ENCODE assay signal across 12 cellular contexts in the genomic region with DNA sequence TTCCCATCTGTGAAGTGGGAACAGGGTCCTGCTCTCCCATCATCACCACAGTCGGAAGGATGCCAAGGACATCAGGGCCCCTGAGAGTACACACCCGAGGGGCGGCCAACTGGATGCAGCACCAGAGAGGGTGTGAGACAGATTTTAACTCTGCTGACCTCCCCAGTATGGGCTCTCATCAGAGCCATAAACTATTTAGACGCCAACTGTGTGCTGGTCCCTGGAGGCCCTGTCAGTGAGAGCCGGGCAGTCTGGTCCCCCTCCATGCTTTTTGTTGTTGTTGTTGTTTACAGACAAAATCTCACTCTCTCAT. TPM values are rescaled to one million over a fixed set of nuclear protein-coding genes. Genes with fewer than 3 reads are reported as not detected.
A peak's percentile ranks its signal among the peaks of the same experiment; 100 is the strongest.
DNase-seq lines count a peak whose midpoint lies in the region; ATAC-seq and TF ChIP-seq lines count a peak whose summit lies in the region.
"Had no signal": no experiment of that assay in that cellular context is flagged by ENCODE, and none has a peak within 500 bp of the region (broad histone marks: within the 10 kb centered on the region; RNA-seq: fewer than 3 reads in every experiment).

No MANE protein-coding gene starts in this region.

- peak overlapping the region in 1 of 2 donors; percentile 38 for H3K4me3 ChIP-seq in CD4-positive, alpha-beta memory T cell (ENCODE audit: low read length in 2 of 2)
- peak overlapping the region; percentile 49 for H3K4me3 ChIP-seq in HL-60 (replicated peaks; ENCODE audit: insufficient read depth, low read length)
- peak overlapping the region; percentile 68 for H3K4me3 ChIP-seq in coronary artery
- peak overlapping the region in 1 of 4 donors; percentile 51 for H3K4me3 ChIP-seq in sigmoid colon

- H3K9me3 ChIP-seq in CD4-positive, alpha-beta memory T cell (ENCODE audit: control insufficient read depth in 1 of 2, low read length in 2 of 2) = no peaks in the 10 kb centered on the region
- H3K9me3 ChIP-seq in sigmoid colon = no peaks in the 10 kb centered on the region
- H3K9me3 ChIP-seq: SK-N-SH had no signal

- peaks cover 52 to 92% (median 65%) of the 10 kb centered on the region in 4 donors for H3K4me1 Mint-ChIP-seq in CD4-positive, alpha-beta memory T cell

- H3K27ac Mint-ChIP-seq in CD4-positive, alpha-beta memory T cell = peak overlapping the region; percentile 81 to 93 (median 89)
- H3K27ac Mint-ChIP-seq: nephron had no signal

- no peak for DNase-seq in CD4-positive, alpha-beta memory T cell
- DNase-seq in HL-60 (ENCODE audit: low read depth in 1 of 2, low spot score in 1 of 2) = no peak
- no peak for DNase-seq in coronary artery (ENCODE audit: low spot score)
- DNase-seq in sigmoid colon = no peak
- DNase-seq in iPS-NIHi7 (ENCODE audit: extremely low spot score) = no peak
- no peak for DNase-seq in NCI-H1417 treated with DMSO at 0.1 percent for 48 hours (lab: John Stamatoyannopoulos, UW)
- no peak for DNase-seq in NCI-H446 treated with DMSO at 0.1 percent for 48 hours (lab: John Stamatoyannopoulos, UW)
- DNase-seq: NCI-H524 treated with DMSO at 0.1 percent for 48 hours, SK-N-SH had no signal

- peak overlapping the region; percentile 53 to 91 (median 80) for H3K4me3 Mint-ChIP-seq in CD4-positive, alpha-beta memory T cell

- TF ChIP-seq CTCF in HL-60 (IDR thresholded peaks at IDR 0.05; ENCODE audit: insufficient read depth, low read length) = no peak
- TF ChIP-seq CTCF in coronary artery (IDR thresholded peaks at IDR 0.05) = no peak
- TF ChIP-seq CTCF in sigmoid colon (IDR thresholded peaks at IDR 0.05) = no peak

- H3K27me3 Mint-ChIP-seq in CD4-positive, alpha-beta memory T cell = no peaks in the 10 kb centered on the region

- 74 to 79% methylated on average over 5 of the region's 5 CpGs for WGBS in sigmoid colon, 2 donors

- no peaks in the 10 kb centered on the region for H3K9me3 Mint-ChIP-seq in CD4-positive, alpha-beta memory T cell
- H3K9me3 Mint-ChIP-seq: nephron had no signal

- ATAC-seq in GM21423 (IDR thresholded peaks at IDR 0.05; ENCODE audit: unreplicated experiment) = no peak

- H3K36me3 Mint-ChIP-seq in CD4-positive, alpha-beta memory T cell = no peaks in the 10 kb centered on the region

- no peaks in the 10 kb centered on the region for H3K36me3 ChIP-seq in CD4-positive, alpha-beta memory T cell (ENCODE audit: insufficient read depth, low read length)
- no peaks in the 10 kb centered on the region for H3K36me3 ChIP-seq in sigmoid colon

- intact Hi-C loops in CD4-positive, alpha-beta memory T cell (cut with micrococcal nuclease) = no loop called here
- intact Hi-C loops in sigmoid colon (cut with DNase I) = no loop called here

- no peak for TF ChIP-seq EP300 in sigmoid colon (IDR thresholded peaks at IDR 0.05)

- peaks cover 75% of the 10 kb centered on the region for H3K4me1 ChIP-seq in CD4-positive, alpha-beta memory T cell (ENCODE audit: insufficient read depth, low read length)
- H3K4me1 ChIP-seq in sigmoid colon = peaks cover 0 to 21% (median 7%) of the 10 kb centered on the region in 4 donors

- H3K27me3 ChIP-seq in CD4-positive, alpha-beta memory T cell (ENCODE audit: insufficient read depth, low read length) = no peaks in the 10 kb centered on the region
- no peaks in the 10 kb centered on the region for H3K27me3 ChIP-seq in HL-60 (ENCODE audit: insufficient read depth, poor library complexity, severe bottlenecking)
- H3K27me3 ChIP-seq in sigmoid colon = peaks cover 15 to 29% (median 21%) of the 10 kb centered on the region in 3 donors

- no peak for TF ChIP-seq POLR2A in sigmoid colon (IDR thresholded peaks at IDR 0.05)

- CTCF ChIA-PET in CD4-positive, alpha-beta memory T cell (lab: Charles Lee; ENCODE audit: partially characterized antibody) = interaction anchor here (1.6 to 5.0 kb wide), 2 partner anchors 15 to 30 kb away, joined by 5 to 13 read pairs; no protein-coding TSS in a partner anchor

- peak overlapping the region; percentile 62 for H3K27ac ChIP-seq in CD4-positive, alpha-beta memory T cell (ENCODE audit: low read depth, low read length)
- H3K27ac ChIP-seq in HL-60 (replicated peaks) = peak overlapping the region; percentile 84
- H3K27ac ChIP-seq in coronary artery = peak overlapping the region in 1 of 2 donors; percentile 84
- H3K27ac ChIP-seq in sigmoid colon = peak overlapping the region in 3 of 4 donors; percentile 43 to 69 (median 66)

- POLR2A ChIA-PET in CD4-positive, alpha-beta memory T cell (lab: Charles Lee; ENCODE audit: partially characterized antibody) = interaction anchor here (1.0 to 2.0 kb wide), 3 partner anchors 14 to 30 kb away, joined by 3 to 11 read pairs (median 8); no protein-coding TSS in a partner anchor

RNA-seq across cellular contexts. Expression of a gene that starts 1.7 kb away (rescaled TPM):
- 1 to 10 TPM; 2.7 to 2.9 TPM for total RNA-seq in CD4-positive, alpha-beta memory T cell
- polyA plus RNA-seq in CD4-positive, alpha-beta memory T cell = under 1 TPM; 0.12 to 0.15 TPM
- total RNA-seq in sigmoid colon = 10 to 100 TPM in 1 of 4 donors, 1 to 10 TPM in 3; 6.6 to 11.4 (median 8.0) TPM
- 10 to 100 TPM in 1 of 3 donors, 1 to 10 TPM in 2; 3.0 to 14.4 (median 5.1) TPM for polyA plus RNA-seq in sigmoid colon
- total RNA-seq: chondrocyte had no signal
- polyA plus RNA-seq: SK-N-SH had no signal

RNA-seq across cellular contexts. Expression of a gene that starts 29.3 kb away (rescaled TPM):
- 10 to 100 TPM; 18.4 to 19.2 TPM for total RNA-seq in CD4-positive, alpha-beta memory T cell
- polyA plus RNA-seq in CD4-positive, alpha-beta memory T cell = 1 to 10 TPM in 1 of 2 donors, under 1 TPM in 1; 0.02 to 1.7 TPM
- total RNA-seq in sigmoid colon = 10 to 100 TPM; 10.9 to 34.1 (median 14.3) TPM
- polyA plus RNA-seq in sigmoid colon = 10 to 100 TPM in 1 of 3 donors, 1 to 10 TPM in 2; 1.8 to 17.4 (median 2.1) TPM

RNA-seq across cellular contexts. Expression of a gene that starts 38.7 kb away (rescaled TPM):
- total RNA-seq in CD4-positive, alpha-beta memory T cell = 10 to 100 TPM; 23.0 to 24.9 TPM
- polyA plus RNA-seq in CD4-positive, alpha-beta memory T cell = 100 to 1,000 TPM in 1 of 2 donors, 10 to 100 TPM in 1; 61.6 to 139 TPM
- 100 to 1,000 TPM in 2 of 4 donors, 10 to 100 TPM in 2; 33.6 to 118 (median 82.0) TPM for total RNA-seq in sigmoid colon
- 100 to 1,000 TPM in 1 of 3 donors, 10 to 100 TPM in 1, 1 to 10 TPM in 1; 9.0 to 245 (median 16.0) TPM for polyA plus RNA-seq in sigmoid colon
